8 cellular contexts compared by ENCODE assay signal in the genomic region with DNA sequence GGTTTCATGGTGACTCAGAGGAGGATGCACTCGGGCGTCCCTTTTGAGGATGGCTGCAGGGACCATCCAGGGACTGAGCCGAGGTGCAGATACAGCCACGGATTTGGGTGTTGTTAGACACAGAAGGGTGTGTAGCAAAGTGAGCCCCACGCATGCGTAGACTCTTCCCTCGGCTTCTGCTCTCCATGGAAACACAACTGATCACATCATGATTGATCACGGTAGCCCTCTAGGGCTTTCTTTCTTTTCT. TPM values are rescaled to one million over a fixed set of nuclear protein-coding genes. Genes with fewer than 3 reads are reported as not detected.
DNase-seq lines count a peak whose midpoint lies in the region; ATAC-seq lines count a peak whose summit lies in the region.

No MANE protein-coding gene starts in this region.

- H3K27ac Mint-ChIP-seq in CD4-positive, CD25-positive, alpha-beta regulatory T cell: peak overlapping the region in 2 of 3 donors; percentile 59 to 76
- H3K27ac Mint-ChIP-seq in activated naive CD4-positive, alpha-beta T cell treated with anti-CD3 and anti-CD28 coated beads, Interleukin-2, amount 50 U/mL, for 72 hours: peak overlapping the region; percentile 80 to 95

- no peaks in the 10 kb centered on the region for H3K36me3 ChIP-seq in CD4-positive, CD25-positive, alpha-beta regulatory T cell (ENCODE audit: control insufficient read depth, insufficient read depth, low read length)
- no peaks in the 10 kb centered on the region for H3K36me3 ChIP-seq in iPS-18a (ENCODE audit: control insufficient read depth, low read depth, low read length)

- ATAC-seq in CD4-positive, CD25-positive, alpha-beta regulatory T cell (ENCODE audit: low read depth in 2 of 2): peak in 1 of 2 donors; percentile 10
- ATAC-seq in activated naive CD4-positive, alpha-beta T cell treated with anti-CD3 and anti-CD28 coated beads, Interleukin-2, amount 50 U/mL, for 72 hours: peak; percentile 55 to 63

- peaks cover 83% of the 10 kb centered on the region for H3K27me3 Mint-ChIP-seq in CD4-positive, CD25-positive, alpha-beta regulatory T cell

- H3K9ac ChIP-seq in iPS-18a (ENCODE audit: low read length): peak overlapping the region; percentile 83

- H3K4me3 ChIP-seq in CD4-positive, CD25-positive, alpha-beta regulatory T cell (ENCODE audit: low read depth, low read length): peak overlapping the region; percentile 62
- H3K4me3 ChIP-seq in iPS-18a (ENCODE audit: low read length): peak overlapping the region; percentile 84

- peak in 1 of 3 donors; percentile 49 for DNase-seq in CD4-positive, CD25-positive, alpha-beta regulatory T cell
- DNase-seq in H4 (ENCODE audit: low spot score): peak; percentile 45
- DNase-seq in NCI-H446 (lab: John Stamatoyannopoulos, UW): peak; percentile 57 to 70
- peak in 1 of 2 donors; percentile 35 for DNase-seq in activated naive CD4-positive, alpha-beta T cell treated with anti-CD3 and anti-CD28 coated beads, Interleukin-2, amount 50 U/mL, for 72 hours (ENCODE audit: low spot score in 2 of 2)
- DNase-seq in stimulated activated CD4-positive, alpha-beta T cell treated with anti-CD3 and anti-CD28 coated beads, Interleukin-4, amount 100 ng/mL, for 4 hours: peak; percentile 40 to 46
- DNase-seq in NCI-H2107 treated with DMSO at 0.1 percent for 48 hours (lab: John Stamatoyannopoulos, UW; ENCODE audit: unreplicated experiment): no peak
- no peak for DNase-seq in mucosa of gallbladder (ENCODE audit: low spot score)

- peaks cover 0 to 5% (median 0%) of the 10 kb centered on the region in 7 donors for H3K9me3 Mint-ChIP-seq in CD4-positive, CD25-positive, alpha-beta regulatory T cell
- no peaks in the 10 kb centered on the region for H3K9me3 Mint-ChIP-seq in activated naive CD4-positive, alpha-beta T cell treated with anti-CD3 and anti-CD28 coated beads, Interleukin-2, amount 50 U/mL, for 72 hours

- H3K27ac ChIP-seq in CD4-positive, CD25-positive, alpha-beta regulatory T cell (ENCODE audit: insufficient read depth, low read length, poor library complexity, severe bottlenecking): no peak overlapping the region
- no peak overlapping the region for H3K27ac ChIP-seq in iPS-18a (ENCODE audit: low read length)

- no peaks in the 10 kb centered on the region for H3K36me3 Mint-ChIP-seq in CD4-positive, CD25-positive, alpha-beta regulatory T cell
- peaks cover 13 to 14% of the 10 kb centered on the region in 2 donors for H3K36me3 Mint-ChIP-seq in activated naive CD4-positive, alpha-beta T cell treated with anti-CD3 and anti-CD28 coated beads, Interleukin-2, amount 50 U/mL, for 72 hours

- peaks cover 5 to 32% (median 12%) of the 10 kb centered on the region in 4 donors for H3K4me1 Mint-ChIP-seq in CD4-positive, CD25-positive, alpha-beta regulatory T cell

- peaks cover 29% of the 10 kb centered on the region for H3K4me1 ChIP-seq in CD4-positive, CD25-positive, alpha-beta regulatory T cell (ENCODE audit: control insufficient read depth, insufficient read depth, low read length, poor library complexity, severe bottlenecking)
- no peaks in the 10 kb centered on the region for H3K4me1 ChIP-seq in iPS-18a (ENCODE audit: control insufficient read depth, low read depth, low read length)

- peaks cover 14% of the 10 kb centered on the region for H3K27me3 ChIP-seq in CD4-positive, CD25-positive, alpha-beta regulatory T cell (ENCODE audit: control insufficient read depth, insufficient read depth, low read length)
- H3K27me3 ChIP-seq in iPS-18a (ENCODE audit: control insufficient read depth, insufficient read depth, low read length): peaks cover 99% of the 10 kb centered on the region

- peak overlapping the region; percentile 89 to 96 (median 92) for H3K4me3 Mint-ChIP-seq in CD4-positive, CD25-positive, alpha-beta regulatory T cell

- H3K9me3 ChIP-seq in CD4-positive, CD25-positive, alpha-beta regulatory T cell (ENCODE audit: control insufficient read depth in 2 of 2, low read length in 2 of 2): no peaks in the 10 kb centered on the region
- no peaks in the 10 kb centered on the region for H3K9me3 ChIP-seq in iPS-18a (ENCODE audit: control insufficient read depth, low read depth, low read length)

RNA-seq across cellular contexts. Expression of gene ULBP1, which starts 0.6 kb away (rescaled TPM):
- total RNA-seq in CD4-positive, CD25-positive, alpha-beta regulatory T cell: 0.64 TPM
- polyA plus RNA-seq in CD4-positive, CD25-positive, alpha-beta regulatory T cell: not detected
- total RNA-seq in H4 (2014; rRNA removed; shearing (Covaris generic)): 3.4 and 3.9 TPM in 2 replicates
- under 1 TPM; 0.77 to 0.99 TPM for total RNA-seq in activated naive CD4-positive, alpha-beta T cell treated with anti-CD3 and anti-CD28 coated beads, Interleukin-2, amount 50 U/mL, for 72 hours
- 0.09 TPM for total RNA-seq in mucosa of gallbladder

RNA-seq across cellular contexts. Expression of gene ULBP2, which starts 21.3 kb away (rescaled TPM):
- total RNA-seq in CD4-positive, CD25-positive, alpha-beta regulatory T cell: 9.7 TPM
- under 1 TPM in 1 of 4 donors, not detected in 3; 0.13 TPM for polyA plus RNA-seq in CD4-positive, CD25-positive, alpha-beta regulatory T cell
- 11.6 and 15.7 TPM in 2 replicates for total RNA-seq in H4 (2014; rRNA removed; shearing (Covaris generic))
- under 1 TPM; 0.18 to 0.66 TPM for total RNA-seq in activated naive CD4-positive, alpha-beta T cell treated with anti-CD3 and anti-CD28 coated beads, Interleukin-2, amount 50 U/mL, for 72 hours
- 0.14 TPM for total RNA-seq in mucosa of gallbladder

RNA-seq across cellular contexts. Expression of gene RAET1G, which starts 40.2 kb away (rescaled TPM):
- 0.76 TPM for total RNA-seq in CD4-positive, CD25-positive, alpha-beta regulatory T cell
- polyA plus RNA-seq in CD4-positive, CD25-positive, alpha-beta regulatory T cell: not detected
- not detected in 2 replicates for total RNA-seq in H4 (2014; rRNA removed; shearing (Covaris generic))
- not detected for total RNA-seq in activated naive CD4-positive, alpha-beta T cell treated with anti-CD3 and anti-CD28 coated beads, Interleukin-2, amount 50 U/mL, for 72 hours
- 0.52 TPM for total RNA-seq in mucosa of gallbladder

Comparison
In these comparisons a context has a peak if more than half of its experiments do, and no peak if none do; other contexts are left out.
1. DNase-seq: peak in H4 (single experiment), NCI-H446 (2 of 2) and stimulated activated CD4-positive, alpha-beta T cell treated with anti-CD3 and anti-CD28 coated beads, Interleukin-4, amount 100 ng/mL, for 4 hours (2 of 2); none in NCI-H2107 treated with DMSO at 0.1 percent for 48 hours (single experiment) and mucosa of gallbladder (single experiment).